In genomic region chr2:148751907-148752306, GRCh38 we compare ENCODE assay signal across 29 cellular contexts.
"Had no signal": no experiment of that assay in that cellular context is flagged by ENCODE, and none has a peak within 500 bp of the region (broad histone marks: within the 10 kb centered on the region; RNA-seq: fewer than 3 reads in every experiment).

No MANE protein-coding gene starts in this region.

- H3K4me1 Mint-ChIP-seq: neural progenitor cell had no signal

- ATAC-seq: heart left ventricle; natural killer cell; psoas muscle; right lobe of liver; stimulated activated memory B cell treated with anti-CD40 and anti-IgM and Interleukin-4, amounts not matched to agents 10 μg/mL and 1 μg/mL and 100 μg/mL, for 72 hours; stimulated activated naive CD8-positive, alpha-beta T cell treated with anti-CD3 and anti-CD28 coated beads, Interleukin-15, Interleukin-2, amounts not matched to agents 100 U/mL and 50 U/mL, for 24 hours; upper lobe of right lung had no signal

- H3K9me3 ChIP-seq: heart left ventricle, lower lobe of right lung, neutrophil, psoas muscle, right atrium auricular region, right lobe of liver, stomach, suprapubic skin, thoracic aorta, tibial artery, upper lobe of right lung had no signal

- FAIRE-seq: urothelium cell line had no signal

- H3K36me3 Mint-ChIP-seq: natural killer cell had no signal

- H3K27ac Mint-ChIP-seq: natural killer cell; nephron progenitor cell; neural progenitor cell; stimulated activated memory B cell treated with anti-CD40 and anti-IgM and Interleukin-4, amounts not matched to agents 10 μg/mL and 1 μg/mL and 100 μg/mL, for 72 hours had no signal

- DNase-seq: heart left ventricle; hypothalamus; islet precursor cell; lower lobe of right lung; mammary epithelial cell; mesenchymal stem cell; natural killer cell; nephron progenitor cell; occipital lobe; psoas muscle; right lobe of liver; stimulated activated CD4-positive, alpha-beta T cell treated with anti-CD3 and anti-CD28 coated beads, Interleukin-1b, Interleukin-23, amount 100 ng/mL, for 48 hours; stimulated activated CD4-positive, alpha-beta T cell treated with anti-CD3 and anti-CD28 coated beads, Interleukin-2, amount 100 ng/mL, for 48 hours; stimulated activated CD4-positive, alpha-beta T cell treated with anti-CD3 and anti-CD28 coated beads, Interleukin-4, amount 100 ng/mL, for 4 hours; stimulated activated CD8-positive, alpha-beta memory T cell treated with anti-CD3 and anti-CD28 coated beads, Interleukin-4, amount 100 ng/mL, for 48 hours; stimulated activated naive CD8-positive, alpha-beta T cell treated with anti-CD3 and anti-CD28 coated beads, Interleukin-15, Interleukin-2, amounts not matched to agents 100 U/mL and 50 U/mL, for 24 hours; stomach; tibial artery; trophoblast cell; upper lobe of right lung had no signal

- H3K9me3 Mint-ChIP-seq: natural killer cell; nephron progenitor cell; neural progenitor cell; stimulated activated memory B cell treated with anti-CD40 and anti-IgM and Interleukin-4, amounts not matched to agents 10 μg/mL and 1 μg/mL and 100 μg/mL, for 72 hours had no signal

- H3K27me3 ChIP-seq: heart left ventricle, neural progenitor cell, neutrophil, right atrium auricular region, right lobe of liver, stomach, suprapubic skin, tibial artery, upper lobe of right lung had no signal

- H3K27ac ChIP-seq: heart left ventricle, lower lobe of right lung, neural progenitor cell, neutrophil, parathyroid adenoma, psoas muscle, right atrium auricular region, right lobe of liver, stomach, suprapubic skin, thoracic aorta, tibial artery, upper lobe of right lung had no signal

- H3K27me3 Mint-ChIP-seq: stimulated activated memory B cell treated with anti-CD40 and anti-IgM and Interleukin-4, amounts not matched to agents 10 μg/mL and 1 μg/mL and 100 μg/mL, for 72 hours had no signal

- H3K4me3 ChIP-seq: heart left ventricle, lower lobe of right lung, neural progenitor cell, psoas muscle, right atrium auricular region, right lobe of liver, smooth muscle cell, stomach, suprapubic skin, thoracic aorta, tibial artery, upper lobe of right lung had no signal

- H3K4me1 ChIP-seq: lower lobe of right lung, neural progenitor cell, right atrium auricular region, suprapubic skin, upper lobe of right lung had no signal

- H3K4me3 Mint-ChIP-seq: natural killer cell; nephron progenitor cell; neural progenitor cell; stimulated activated memory B cell treated with anti-CD40 and anti-IgM and Interleukin-4, amounts not matched to agents 10 μg/mL and 1 μg/mL and 100 μg/mL, for 72 hours had no signal

- H3K36me3 ChIP-seq: neural progenitor cell, right atrium auricular region, right lobe of liver, thoracic aorta had no signal
